In the genomic region with DNA sequence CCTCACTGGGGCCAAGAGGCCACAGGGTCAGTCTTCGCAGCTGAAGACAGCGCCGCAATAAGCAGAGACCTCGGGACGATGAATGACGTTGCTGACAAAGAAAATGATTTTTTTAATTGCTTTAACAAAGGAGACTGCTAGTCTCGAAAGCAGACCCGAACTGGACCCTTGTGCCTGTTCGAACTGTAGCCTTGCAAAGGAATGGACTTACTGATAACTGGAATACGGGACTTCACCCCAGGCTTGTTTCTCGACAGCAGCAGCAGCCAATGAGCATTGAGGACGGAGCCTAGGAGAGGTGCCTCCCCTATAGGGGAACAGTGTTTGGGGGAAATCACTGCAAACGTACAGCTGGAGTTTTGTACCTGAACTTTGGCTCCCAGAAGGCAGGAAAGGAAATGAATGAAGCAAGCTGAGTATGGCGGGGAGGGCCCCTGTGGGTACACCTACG, we compare ENCODE assay signal across 1 cellular context.
A peak's percentile ranks its signal among the peaks of the same experiment; 100 is the strongest.
TF ChIP-seq lines count a peak whose summit lies in the region.

No MANE protein-coding gene starts in this region.

TF ChIP-seq in HepG2, 621 proteins besides CTCF, POLR2A, EP300 and RAD21 (continued from another document and continues in another):
- TF ChIP-seq, protein P1, sequence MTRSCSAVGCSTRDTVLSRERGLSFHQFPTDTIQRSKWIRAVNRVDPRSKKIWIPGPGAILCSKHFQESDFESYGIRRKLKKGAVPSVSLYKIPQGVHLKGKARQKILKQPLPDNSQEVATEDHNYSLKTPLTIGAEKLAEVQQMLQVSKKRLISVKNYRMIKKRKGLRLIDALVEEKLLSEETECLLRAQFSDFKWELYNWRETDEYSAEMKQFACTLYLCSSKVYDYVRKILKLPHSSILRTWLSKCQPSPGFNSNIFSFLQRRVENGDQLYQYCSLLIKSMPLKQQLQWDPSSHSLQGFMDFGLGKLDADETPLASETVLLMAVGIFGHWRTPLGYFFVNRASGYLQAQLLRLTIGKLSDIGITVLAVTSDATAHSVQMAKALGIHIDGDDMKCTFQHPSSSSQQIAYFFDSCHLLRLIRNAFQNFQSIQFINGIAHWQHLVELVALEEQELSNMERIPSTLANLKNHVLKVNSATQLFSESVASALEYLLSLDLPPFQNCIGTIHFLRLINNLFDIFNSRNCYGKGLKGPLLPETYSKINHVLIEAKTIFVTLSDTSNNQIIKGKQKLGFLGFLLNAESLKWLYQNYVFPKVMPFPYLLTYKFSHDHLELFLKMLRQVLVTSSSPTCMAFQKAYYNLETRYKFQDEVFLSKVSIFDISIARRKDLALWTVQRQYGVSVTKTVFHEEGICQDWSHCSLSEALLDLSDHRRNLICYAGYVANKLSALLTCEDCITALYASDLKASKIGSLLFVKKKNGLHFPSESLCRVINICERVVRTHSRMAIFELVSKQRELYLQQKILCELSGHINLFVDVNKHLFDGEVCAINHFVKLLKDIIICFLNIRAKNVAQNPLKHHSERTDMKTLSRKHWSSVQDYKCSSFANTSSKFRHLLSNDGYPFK (CRISPR knock-in tag; IDR thresholded peaks at IDR 0.05; ENCODE audit: borderline replicate concordance): peak; percentile 39; the same call in 1 of the 2 replicates
- no peak for TF ChIP-seq FLYWCH1 (CRISPR knock-in tag; IDR thresholded peaks at IDR 0.05)
- TF ChIP-seq ZNF788 (CRISPR knock-in tag; IDR thresholded peaks at IDR 0.05; ENCODE audit: borderline replicate concordance): peak; percentile 60; the same call in 1 of the 2 replicates
- TF ChIP-seq NFYC (CRISPR knock-in tag; IDR thresholded peaks at IDR 0.05): peak; percentile 88
- no peak for TF ChIP-seq CHD4 (IDR thresholded peaks at IDR 0.05; ENCODE audit: borderline replicate concordance, low read length)
- TF ChIP-seq ZBTB8A (CRISPR knock-in tag; IDR thresholded peaks at IDR 0.05; ENCODE audit: borderline replicate concordance, low read depth): no peak
- peak; percentile 58; the same call in 1 of the 2 replicates for TF ChIP-seq SRF (IDR thresholded peaks at IDR 0.05; ENCODE audit: low read depth, low read length)
- no peak for TF ChIP-seq KLF9 (CRISPR knock-in tag; IDR thresholded peaks at IDR 0.05; ENCODE audit: low read depth)
- peak; percentile 66 for TF ChIP-seq THAP11 (CRISPR knock-in tag; IDR thresholded peaks at IDR 0.05)
- 0 out of 2 replicates have a peak, but pooled peaks have one; percentile 26 for TF ChIP-seq SMC3 (IDR thresholded peaks at IDR 0.05; ENCODE audit: low read length)
- peak; percentile 46 for TF ChIP-seq REPIN1 (CRISPR knock-in tag; IDR thresholded peaks at IDR 0.05; ENCODE audit: borderline replicate concordance, low read depth)
- TF ChIP-seq MTA1 (CRISPR knock-in tag; IDR thresholded peaks at IDR 0.05; ENCODE audit: borderline replicate concordance): no peak
- TF ChIP-seq SP140L (CRISPR knock-in tag; IDR thresholded peaks at IDR 0.05; ENCODE audit: borderline replicate concordance): peak; percentile 88; the same call in 1 of the 2 replicates
- peak in 1 of 2 experiments; percentile 49; a peak in 2 of 4 replicates for TF ChIP-seq KLF16 (CRISPR knock-in tag; IDR thresholded peaks at IDR 0.05)
- no peak for TF ChIP-seq MAFF (IDR thresholded peaks at IDR 0.05; ENCODE audit: low read depth, low read length)
- TF ChIP-seq NR2F1 (CRISPR knock-in tag; IDR thresholded peaks at IDR 0.05): 0 out of 4 replicates have a peak, but pooled peaks of 1 of the 2 experiments have one; percentile 22
- no peak for TF ChIP-seq ZNF768 (CRISPR knock-in tag; IDR thresholded peaks at IDR 0.05)
- TF ChIP-seq ZNF101 (CRISPR knock-in tag; IDR thresholded peaks at IDR 0.05; ENCODE audit: borderline replicate concordance, low read depth): 0 out of 2 replicates have a peak, but pooled peaks have one; percentile 68
- peak; percentile 88; the same call in 1 of the 2 replicates for TF ChIP-seq ZNF543 (CRISPR knock-in tag; IDR thresholded peaks at IDR 0.05)
- TF ChIP-seq ETV5 (CRISPR knock-in tag; IDR thresholded peaks at IDR 0.05; ENCODE audit: borderline replicate concordance): peak; percentile 67; the same call in 1 of the 2 replicates
- TF ChIP-seq ZNF431 (CRISPR knock-in tag; IDR thresholded peaks at IDR 0.05; ENCODE audit: borderline replicate concordance, low read depth): no peak
- TF ChIP-seq ZNF772 (CRISPR knock-in tag; IDR thresholded peaks at IDR 0.05): peak; percentile 5; the same call in 1 of the 2 replicates
- peak; percentile 73; the same call in 1 of the 2 replicates for TF ChIP-seq FOXK1 (CRISPR knock-in tag; IDR thresholded peaks at IDR 0.05; ENCODE audit: borderline replicate concordance, low read depth)
- peak; percentile 39; the same call in 1 of the 2 replicates for TF ChIP-seq HHEX (CRISPR knock-in tag; IDR thresholded peaks at IDR 0.05)
- TF ChIP-seq YY1 (IDR thresholded peaks at IDR 0.05; ENCODE audit: insufficient read depth, insufficient replicate concordance, low read depth, low read length): peak; percentile 61
- TF ChIP-seq KLF13 (CRISPR knock-in tag; IDR thresholded peaks at IDR 0.05): no peak
- no peak for TF ChIP-seq CENPX (CRISPR knock-in tag; IDR thresholded peaks at IDR 0.05)
- peak; percentile 55 for TF ChIP-seq GZF1 (CRISPR knock-in tag; IDR thresholded peaks at IDR 0.05)
- TF ChIP-seq ZNF761 (CRISPR knock-in tag; conservative IDR thresholded peaks at IDR 0.05): peak; percentile 86
- peak; percentile 73; the same call in 1 of the 2 replicates for TF ChIP-seq ZBTB7B (CRISPR knock-in tag; IDR thresholded peaks at IDR 0.05)
- TF ChIP-seq ZNF232 (CRISPR knock-in tag; IDR thresholded peaks at IDR 0.05; ENCODE audit: borderline replicate concordance): 0 out of 2 replicates have a peak, but pooled peaks have one; percentile 29
- no peak for TF ChIP-seq RNF2 (conservative IDR thresholded peaks at IDR 0.05; ENCODE audit: low read depth)
- TF ChIP-seq ZNF670 (CRISPR knock-in tag; IDR thresholded peaks at IDR 0.05; ENCODE audit: borderline replicate concordance): peak; percentile 81; the same call in 1 of the 2 replicates
- TF ChIP-seq ZFP36L2 (CRISPR knock-in tag; IDR thresholded peaks at IDR 0.05): no peak
- TF ChIP-seq, protein P2, sequence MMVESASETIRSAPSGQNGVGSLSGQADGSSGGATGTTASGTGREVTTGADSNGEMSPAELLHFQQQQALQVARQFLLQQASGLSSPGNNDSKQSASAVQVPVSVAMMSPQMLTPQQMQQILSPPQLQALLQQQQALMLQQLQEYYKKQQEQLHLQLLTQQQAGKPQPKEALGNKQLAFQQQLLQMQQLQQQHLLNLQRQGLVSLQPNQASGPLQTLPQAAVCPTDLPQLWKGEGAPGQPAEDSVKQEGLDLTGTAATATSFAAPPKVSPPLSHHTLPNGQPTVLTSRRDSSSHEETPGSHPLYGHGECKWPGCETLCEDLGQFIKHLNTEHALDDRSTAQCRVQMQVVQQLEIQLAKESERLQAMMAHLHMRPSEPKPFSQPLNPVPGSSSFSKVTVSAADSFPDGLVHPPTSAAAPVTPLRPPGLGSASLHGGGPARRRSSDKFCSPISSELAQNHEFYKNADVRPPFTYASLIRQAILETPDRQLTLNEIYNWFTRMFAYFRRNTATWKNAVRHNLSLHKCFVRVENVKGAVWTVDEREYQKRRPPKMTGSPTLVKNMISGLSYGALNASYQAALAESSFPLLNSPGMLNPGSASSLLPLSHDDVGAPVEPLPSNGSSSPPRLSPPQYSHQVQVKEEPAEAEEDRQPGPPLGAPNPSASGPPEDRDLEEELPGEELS (CRISPR knock-in tag; IDR thresholded peaks at IDR 0.05): peak; percentile 76
- peak; percentile 64; the same call in 1 of the 2 replicates for TF ChIP-seq NFKBIZ (CRISPR knock-in tag; IDR thresholded peaks at IDR 0.05)
- peak; percentile 78; the same call in 1 of the 2 replicates for TF ChIP-seq ZKSCAN8 (CRISPR knock-in tag; IDR thresholded peaks at IDR 0.05; ENCODE audit: borderline replicate concordance)
- peak; percentile 49 for TF ChIP-seq ZNF430 (CRISPR knock-in tag; IDR thresholded peaks at IDR 0.05)
- TF ChIP-seq PPARG (CRISPR knock-in tag; conservative IDR thresholded peaks at IDR 0.05): 0 out of 2 replicates have a peak, but pooled peaks have one; percentile 72
- TF ChIP-seq, protein P3, sequence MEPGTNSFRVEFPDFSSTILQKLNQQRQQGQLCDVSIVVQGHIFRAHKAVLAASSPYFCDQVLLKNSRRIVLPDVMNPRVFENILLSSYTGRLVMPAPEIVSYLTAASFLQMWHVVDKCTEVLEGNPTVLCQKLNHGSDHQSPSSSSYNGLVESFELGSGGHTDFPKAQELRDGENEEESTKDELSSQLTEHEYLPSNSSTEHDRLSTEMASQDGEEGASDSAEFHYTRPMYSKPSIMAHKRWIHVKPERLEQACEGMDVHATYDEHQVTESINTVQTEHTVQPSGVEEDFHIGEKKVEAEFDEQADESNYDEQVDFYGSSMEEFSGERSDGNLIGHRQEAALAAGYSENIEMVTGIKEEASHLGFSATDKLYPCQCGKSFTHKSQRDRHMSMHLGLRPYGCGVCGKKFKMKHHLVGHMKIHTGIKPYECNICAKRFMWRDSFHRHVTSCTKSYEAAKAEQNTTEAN (CRISPR knock-in tag; conservative IDR thresholded peaks at IDR 0.05): peak; percentile 86; the same call in 1 of the 2 replicates
- TF ChIP-seq, protein P4, sequence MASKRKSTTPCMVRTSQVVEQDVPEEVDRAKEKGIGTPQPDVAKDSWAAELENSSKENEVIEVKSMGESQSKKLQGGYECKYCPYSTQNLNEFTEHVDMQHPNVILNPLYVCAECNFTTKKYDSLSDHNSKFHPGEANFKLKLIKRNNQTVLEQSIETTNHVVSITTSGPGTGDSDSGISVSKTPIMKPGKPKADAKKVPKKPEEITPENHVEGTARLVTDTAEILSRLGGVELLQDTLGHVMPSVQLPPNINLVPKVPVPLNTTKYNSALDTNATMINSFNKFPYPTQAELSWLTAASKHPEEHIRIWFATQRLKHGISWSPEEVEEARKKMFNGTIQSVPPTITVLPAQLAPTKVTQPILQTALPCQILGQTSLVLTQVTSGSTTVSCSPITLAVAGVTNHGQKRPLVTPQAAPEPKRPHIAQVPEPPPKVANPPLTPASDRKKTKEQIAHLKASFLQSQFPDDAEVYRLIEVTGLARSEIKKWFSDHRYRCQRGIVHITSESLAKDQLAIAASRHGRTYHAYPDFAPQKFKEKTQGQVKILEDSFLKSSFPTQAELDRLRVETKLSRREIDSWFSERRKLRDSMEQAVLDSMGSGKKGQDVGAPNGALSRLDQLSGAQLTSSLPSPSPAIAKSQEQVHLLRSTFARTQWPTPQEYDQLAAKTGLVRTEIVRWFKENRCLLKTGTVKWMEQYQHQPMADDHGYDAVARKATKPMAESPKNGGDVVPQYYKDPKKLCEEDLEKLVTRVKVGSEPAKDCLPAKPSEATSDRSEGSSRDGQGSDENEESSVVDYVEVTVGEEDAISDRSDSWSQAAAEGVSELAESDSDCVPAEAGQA (IDR thresholded peaks at IDR 0.05; ENCODE audit: low read depth): peak; percentile 26; the same call in 1 of the 2 replicates
- TF ChIP-seq, protein P4 (CRISPR knock-in tag; IDR thresholded peaks at IDR 0.05; ENCODE audit: borderline replicate concordance): peak; percentile 58; the same call in 1 of the 2 replicates
- TF ChIP-seq STAG1 (CRISPR knock-in tag; IDR thresholded peaks at IDR 0.05): peak; percentile 37
- TF ChIP-seq ZFP36L1 (CRISPR knock-in tag; IDR thresholded peaks at IDR 0.05): peak; percentile 92
- TF ChIP-seq, protein P5, sequence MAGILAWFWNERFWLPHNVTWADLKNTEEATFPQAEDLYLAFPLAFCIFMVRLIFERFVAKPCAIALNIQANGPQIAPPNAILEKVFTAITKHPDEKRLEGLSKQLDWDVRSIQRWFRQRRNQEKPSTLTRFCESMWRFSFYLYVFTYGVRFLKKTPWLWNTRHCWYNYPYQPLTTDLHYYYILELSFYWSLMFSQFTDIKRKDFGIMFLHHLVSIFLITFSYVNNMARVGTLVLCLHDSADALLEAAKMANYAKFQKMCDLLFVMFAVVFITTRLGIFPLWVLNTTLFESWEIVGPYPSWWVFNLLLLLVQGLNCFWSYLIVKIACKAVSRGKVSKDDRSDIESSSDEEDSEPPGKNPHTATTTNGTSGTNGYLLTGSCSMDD (CRISPR knock-in tag; IDR thresholded peaks at IDR 0.05): no peak
- no peak for TF ChIP-seq ZNF530 (CRISPR knock-in tag; IDR thresholded peaks at IDR 0.05; ENCODE audit: low read depth)
- TF ChIP-seq SOX6 (IDR thresholded peaks at IDR 0.05): no peak
- peak; percentile 47; the same call in 1 of the 2 replicates for TF ChIP-seq SOX6 (CRISPR knock-in tag; IDR thresholded peaks at IDR 0.05)
- no peak for TF ChIP-seq PHF20 (CRISPR knock-in tag; IDR thresholded peaks at IDR 0.05)
- peak; percentile 22; the same call in 1 of the 2 replicates for TF ChIP-seq ZNF224 (CRISPR knock-in tag; IDR thresholded peaks at IDR 0.05)
- TF ChIP-seq, protein P6, sequence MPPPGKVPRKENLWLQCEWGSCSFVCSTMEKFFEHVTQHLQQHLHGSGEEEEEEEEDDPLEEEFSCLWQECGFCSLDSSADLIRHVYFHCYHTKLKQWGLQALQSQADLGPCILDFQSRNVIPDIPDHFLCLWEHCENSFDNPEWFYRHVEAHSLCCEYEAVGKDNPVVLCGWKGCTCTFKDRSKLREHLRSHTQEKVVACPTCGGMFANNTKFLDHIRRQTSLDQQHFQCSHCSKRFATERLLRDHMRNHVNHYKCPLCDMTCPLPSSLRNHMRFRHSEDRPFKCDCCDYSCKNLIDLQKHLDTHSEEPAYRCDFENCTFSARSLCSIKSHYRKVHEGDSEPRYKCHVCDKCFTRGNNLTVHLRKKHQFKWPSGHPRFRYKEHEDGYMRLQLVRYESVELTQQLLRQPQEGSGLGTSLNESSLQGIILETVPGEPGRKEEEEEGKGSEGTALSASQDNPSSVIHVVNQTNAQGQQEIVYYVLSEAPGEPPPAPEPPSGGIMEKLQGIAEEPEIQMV (CRISPR knock-in tag; IDR thresholded peaks at IDR 0.05; ENCODE audit: low read depth): 0 out of 2 replicates have a peak, but pooled peaks have one; percentile 66
- no peak for TF ChIP-seq ZSCAN12 (CRISPR knock-in tag; IDR thresholded peaks at IDR 0.05)
- 0 out of 2 replicates have a peak, but pooled peaks have one; percentile 7 for TF ChIP-seq TBX3 (IDR thresholded peaks at IDR 0.05; ENCODE audit: borderline replicate concordance)
